In the genomic region with DNA sequence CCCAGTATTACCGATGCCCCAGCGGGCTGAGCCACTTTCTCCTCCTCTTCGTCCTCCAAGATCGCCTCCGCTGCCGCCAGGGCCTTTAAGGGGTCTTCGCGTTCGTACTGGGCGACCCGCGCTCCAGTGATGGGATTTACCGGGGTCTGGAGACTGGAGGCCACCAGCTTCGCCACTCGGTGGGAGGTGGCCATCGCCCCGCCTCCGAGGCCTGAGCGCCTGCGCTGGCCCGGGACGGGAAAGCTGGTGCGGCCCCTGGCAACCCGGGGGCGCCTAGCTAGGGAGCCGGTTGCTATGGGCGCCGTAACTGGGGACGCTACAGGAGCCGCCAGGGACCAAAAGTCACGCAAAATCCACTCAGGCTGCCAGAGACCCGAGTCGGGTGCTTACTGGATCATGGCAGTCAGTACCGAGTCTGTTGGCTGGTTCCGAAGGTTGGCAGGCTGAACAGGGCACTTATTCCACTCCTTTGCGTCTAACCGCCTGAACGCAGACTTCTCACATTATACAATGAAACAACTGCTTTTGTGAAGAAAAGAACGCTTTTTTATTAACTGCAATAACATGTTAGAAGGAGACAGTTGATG, we compare ENCODE assay signal across 8 cellular contexts. TPM values are rescaled to one million over a fixed set of nuclear protein-coding genes. Genes with fewer than 3 reads are reported as not detected.
A peak's percentile ranks its signal among the peaks of the same experiment; 100 is the strongest.
DNase-seq lines count a peak whose midpoint lies in the region; ATAC-seq and TF ChIP-seq lines count a peak whose summit lies in the region.

A gene with protein sequence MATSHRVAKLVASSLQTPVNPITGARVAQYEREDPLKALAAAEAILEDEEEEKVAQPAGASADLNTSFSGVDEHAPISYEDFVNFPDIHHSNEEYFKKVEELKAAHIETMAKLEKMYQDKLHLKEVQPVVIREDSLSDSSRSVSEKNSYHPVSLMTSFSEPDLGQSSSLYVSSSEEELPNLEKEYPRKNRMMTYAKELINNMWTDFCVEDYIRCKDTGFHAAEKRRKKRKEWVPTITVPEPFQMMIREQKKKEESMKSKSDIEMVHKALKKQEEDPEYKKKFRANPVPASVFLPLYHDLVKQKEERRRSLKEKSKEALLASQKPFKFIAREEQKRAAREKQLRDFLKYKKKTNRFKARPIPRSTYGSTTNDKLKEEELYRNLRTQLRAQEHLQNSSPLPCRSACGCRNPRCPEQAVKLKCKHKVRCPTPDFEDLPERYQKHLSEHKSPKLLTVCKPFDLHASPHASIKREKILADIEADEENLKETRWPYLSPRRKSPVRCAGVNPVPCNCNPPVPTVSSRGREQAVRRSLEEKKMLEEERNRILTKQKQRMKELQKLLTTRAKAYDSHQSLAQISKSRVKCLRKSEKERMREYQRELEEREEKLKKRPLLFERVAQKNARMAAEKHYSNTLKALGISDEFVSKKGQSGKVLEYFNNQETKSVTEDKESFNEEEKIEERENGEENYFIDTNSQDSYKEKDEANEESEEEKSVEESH (minus strand): TSS at position 213 of the 587 bp plus-strand sequence. CDS start 19 bp downstream, at position 194.

- peaks cover 0 to 2% of the 10 kb centered on the region in 2 donors for H3K36me3 Mint-ChIP-seq in CD14-positive monocyte

- H3K27me3 ChIP-seq in right lobe of liver: no peaks in the 10 kb centered on the region

- no peak for TF ChIP-seq CTCF in CD14-positive monocyte (IDR thresholded peaks at IDR 0.05)
- no peak for TF ChIP-seq CTCF in right lobe of liver (IDR thresholded peaks at IDR 0.05)

- H3K27me3 Mint-ChIP-seq in CD14-positive monocyte (ENCODE audit: low read depth in 3 of 3): no peaks in the 10 kb centered on the region

- H3K27ac ChIP-seq in right lobe of liver: peak within 1 kb of the TSS; percentile 36 to 58 (median 47)

- peaks cover 22% of the 10 kb centered on the region for H3K4me1 Mint-ChIP-seq in CD14-positive monocyte

- WGBS in right lobe of liver (ENCODE audit: insufficient coverage, low coverage, low lambda C conversion rate, missing lambda C conversion rate): 0% methylated on average over 12 of the region's 39 CpGs

- H3K4me1 ChIP-seq in right lobe of liver: no peaks in the 10 kb centered on the region

- no peaks in the 10 kb centered on the region for H3K9me3 Mint-ChIP-seq in CD14-positive monocyte

- peak; percentile 59 for DNase-seq in CD14-positive monocyte (ENCODE audit: low spot score)
- DNase-seq in NCI-H526 (lab: John Stamatoyannopoulos, UW): peak; percentile 69 to 92
- peak; percentile 54 to 60 for DNase-seq in activated CD4-positive, alpha-beta T cell treated with anti-CD3 and anti-CD28 coated beads, Interleukin-2, amount 50 U/mL, for 4 hours
- peak; percentile 72 to 87 for DNase-seq in dermis microvascular lymphatic vessel endothelial cell (ENCODE audit: low read depth in 2 of 2)
- peak; percentile 92 to 94 (median 93) for DNase-seq in right lobe of liver
- peak; percentile 77 for DNase-seq in stimulated activated CD4-positive, alpha-beta T cell treated with anti-CD3 and anti-CD28 coated beads, Interleukin-4, amount 100 ng/mL, for 24 hours

- no peak for TF ChIP-seq POLR2A in right lobe of liver (IDR thresholded peaks at IDR 0.05)

- ATAC-seq in GM19372 (IDR thresholded peaks at IDR 0.05; ENCODE audit: low read depth, unreplicated experiment) (peak; percentile 61), HG03520 (IDR thresholded peaks at IDR 0.05; ENCODE audit: unreplicated experiment) (peak; percentile 66), right lobe of liver (peak; percentile 90 to 92 (median 92))

- peak within 1 kb of the TSS; percentile 98 for H3K4me3 Mint-ChIP-seq in CD14-positive monocyte

- peak within 1 kb of the TSS; percentile 76 to 92 (median 87) for H3K27ac Mint-ChIP-seq in CD14-positive monocyte

- H3K4me3 ChIP-seq in right lobe of liver: peak within 1 kb of the TSS; percentile 67 to 92 (median 75)

- H3K9me3 ChIP-seq in right lobe of liver: no peaks in the 10 kb centered on the region

- intact Hi-C loops in CD14-positive monocyte (cut with micrococcal nuclease): loop anchor here (2.0 to 10.0 kb wide), 3 partner anchors 35 to 319 kb away; a partner anchor contains a TSS
- intact Hi-C loops in right lobe of liver (cut with DNase I): no loop called here

- no peaks in the 10 kb centered on the region for H3K36me3 ChIP-seq in right lobe of liver

RNA-seq across cellular contexts. Expression of the gene that starts here (rescaled TPM):
- under 1 TPM in 1 of 2 donors, not detected in 1; 0.25 TPM for polyA plus RNA-seq in CD14-positive monocyte
- 0.76 and 0.90 TPM in 2 replicates for total RNA-seq in dermis microvascular lymphatic vessel endothelial cell
- 1 to 10 TPM in 4 of 6 experiments, under 1 TPM in 2; 0.64 to 2.2 (median 1.1) TPM for total RNA-seq in right lobe of liver

Comparison
In these comparisons a context has a peak if more than half of its experiments do, and no peak if none do; other contexts are left out.
1. Peak in every context shown above with its lines: DNase-seq, ATAC-seq, H3K4me3 ChIP-seq and H3K27ac ChIP-seq.
2. Peak in DNase-seq in CD14-positive monocyte; RNA of the gene not detected or under 1 TPM.
3. Peak in DNase-seq in dermis microvascular lymphatic vessel endothelial cell; RNA of the gene not detected or under 1 TPM.
4. intact Hi-C loops: an anchor here in CD14-positive monocyte (2.0 to 10.0 kb wide); none called in right lobe of liver.